8 cellular contexts compared by ENCODE assay signal in genomic region chr18:78171954-78172353, GRCh38.
"Had no signal": no experiment of that assay in that cellular context is flagged by ENCODE, and none has a peak within 500 bp of the region (broad histone marks: within the 10 kb centered on the region; RNA-seq: fewer than 3 reads in every experiment).

No MANE protein-coding gene starts in this region.

- H3K4me3 ChIP-seq: GM12878 had no signal

- FAIRE-seq: G401.6, GM12878, GM12891, GM12892, GM18507, GM19239 had no signal

- ATAC-seq: GM12878 had no signal

- DNase-seq: GDM1, GF-D8 had no signal
